ENCODE assay signal across 1 cellular context in genomic region chr19:1908364-1908678, GRCh38.
A peak's percentile ranks its signal among the peaks of the same experiment; 100 is the strongest.
TF ChIP-seq lines count a peak whose summit lies in the region.

No MANE protein-coding gene starts in this region.

TF ChIP-seq in GM12878, 131 proteins besides CTCF, POLR2A, EP300 and RAD21:
- no peak for TF ChIP-seq YY1 (IDR thresholded peaks at IDR 0.05; ENCODE audit: low read depth, low read length)
- TF ChIP-seq NKRF (conservative IDR thresholded peaks at IDR 0.05), result no peak
- TF ChIP-seq LARP7 (IDR thresholded peaks at IDR 0.05), result 0 out of 2 replicates have a peak, but pooled peaks have one; percentile 17
- TF ChIP-seq ZNF217 (IDR thresholded peaks at IDR 0.05), result no peak
- TF ChIP-seq USF1 (IDR thresholded peaks at IDR 0.05; ENCODE audit: borderline replicate concordance, extremely low read length, insufficient read depth, low read depth, low read length), result no peak
- no peak for TF ChIP-seq ZNF274 (IDR thresholded peaks at IDR 0.05; ENCODE audit: insufficient read depth, insufficient read length)
